Comparison of ENCODE assay signal across 20 cellular contexts in genomic region chr18:52275817-52276216, GRCh38.
DNase-seq lines count a peak whose midpoint lies in the region; ATAC-seq and TF ChIP-seq lines count a peak whose summit lies in the region.
"Had no signal": no experiment of that assay in that cellular context is flagged by ENCODE, and none has a peak within 500 bp of the region (broad histone marks: within the 10 kb centered on the region; RNA-seq: fewer than 3 reads in every experiment).

No MANE protein-coding gene starts in this region.

- DNase-seq in GM12865 (ENCODE audit: low read depth) (peak; percentile 7), NCI-H69 (lab: John Stamatoyannopoulos, UW) (peak; percentile 26), pons (ENCODE audit: low spot score) (no peak), GM10248 (ENCODE audit: extremely low spot score) (no peak), coronary artery (ENCODE audit: low spot score) (no peak)
- DNase-seq: 8988T; ACHN; AML-193; BE2C; CD4-positive, alpha-beta T cell; CD8-positive, alpha-beta memory T cell; DMS53; DMS79 treated with DMSO at 0.1 percent for 48 hours; GF-D8; H9 had no signal

- CTCF ChIA-PET in GM10248 (lab: Yijun Ruan, JAX), result interaction anchor here (1.0 to 1.4 kb wide), 2 partner anchors 14 to 63 kb away, joined by 3 read pairs; no protein-coding TSS in a partner anchor

- peak; percentile 53 for ATAC-seq in GM19351 (IDR thresholded peaks at IDR 0.05; ENCODE audit: unreplicated experiment)
- ATAC-seq: A549, GM23338, HCT116 had no signal

- H3K27ac ChIP-seq in coronary artery, result no peak overlapping the region
- H3K27ac ChIP-seq: A549; BLaER1 treated with 17β-estradiol and CSF1 and Interleukin-3, amounts not matched to agents 10 nM and 100 nM had no signal

- POLR2A ChIA-PET in GM10248 (lab: Yijun Ruan, JAX), result no interaction called here

- H3K4me3 ChIP-seq in GM12865 (ENCODE audit: low read depth, low read length) (no peak overlapping the region), coronary artery (no peak overlapping the region)
- H3K4me3 ChIP-seq: A549; BLaER1 treated with 17β-estradiol and CSF1 and Interleukin-3, amounts not matched to agents 10 nM and 100 nM; GM23338 had no signal

- no peak for TF ChIP-seq CTCF in GM12865 (IDR thresholded peaks at IDR 0.05; ENCODE audit: insufficient read depth, low read depth, low read length, missing control alignments)
- TF ChIP-seq CTCF in GM10248 (IDR thresholded peaks at IDR 0.05; ENCODE audit: control extremely low read depth, extremely low read depth, low read depth, missing control alignments), result no peak
- TF ChIP-seq CTCF in coronary artery (IDR thresholded peaks at IDR 0.05), result no peak

Comparison
In these comparisons a context has a peak if more than half of its experiments do, and no peak if none do; other contexts are left out.
1. DNase-seq: peak in GM12865 (single experiment) and NCI-H69 (single experiment); none in pons (single experiment), GM10248 (single experiment) and coronary artery (single experiment).